In the genomic region with DNA sequence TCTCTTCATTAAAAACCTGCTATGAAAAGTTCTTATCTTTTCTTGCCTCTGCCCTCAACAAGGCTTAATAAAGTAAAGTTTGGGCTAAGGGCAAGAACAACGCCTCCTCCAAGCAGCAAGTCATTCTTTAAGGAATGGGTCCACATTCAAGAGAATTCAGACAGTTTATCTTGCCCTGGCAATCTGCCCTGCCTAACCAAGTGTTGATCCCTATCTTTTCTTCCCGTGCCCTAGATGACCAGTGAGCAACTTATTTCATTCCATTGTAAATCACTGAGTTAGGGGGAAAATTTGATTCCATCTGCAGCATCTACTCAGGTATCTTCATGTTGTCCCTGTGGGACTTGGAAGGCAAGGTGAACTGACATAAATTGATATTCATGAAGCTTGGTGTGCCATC, we compare ENCODE assay signal across 17 cellular contexts.
"Had no signal": no experiment of that assay in that cellular context is flagged by ENCODE, and none has a peak within 500 bp of the region (broad histone marks: within the 10 kb centered on the region; RNA-seq: fewer than 3 reads in every experiment).

No MANE protein-coding gene starts in this region.

- H3K79me2 ChIP-seq: hepatocyte, parathyroid adenoma had no signal

- H3K4me2 ChIP-seq: hepatocyte had no signal

- DNase-seq: effector CD4-positive, alpha-beta T cell; foreskin melanocyte; head of caudate nucleus; naive thymus-derived CD4-positive, alpha-beta T cell; nephron progenitor cell; right lobe of liver; spleen; stimulated activated CD4-positive, alpha-beta T cell treated with anti-CD3 and anti-CD28 coated beads, Interleukin-15, amount 100 ng/mL, for 24 hours; stimulated activated CD4-positive, alpha-beta T cell treated with anti-CD3 and anti-CD28 coated beads, Interleukin-1b, Interleukin-23, amount 100 ng/mL, for 48 hours; stimulated activated CD4-positive, alpha-beta T cell treated with anti-CD3 and anti-CD28 coated beads, Interleukin-4, amount 100 ng/mL, for 24 hours; transverse colon had no signal

- H3K9ac ChIP-seq: parathyroid adenoma had no signal

- H3K4me1 ChIP-seq: parathyroid adenoma, prostate gland, right lobe of liver, spleen, testis, transverse colon had no signal

- H3K27ac ChIP-seq: coronary artery, hepatocyte, parathyroid adenoma, prostate gland, right lobe of liver, spleen, testis, transverse colon had no signal

- H2AFZ ChIP-seq: hepatocyte, parathyroid adenoma had no signal

- ATAC-seq: naive thymus-derived CD4-positive, alpha-beta T cell; right lobe of liver; stimulated activated memory B cell treated with anti-CD40 and anti-IgM and Interleukin-4, amounts not matched to agents 10 μg/mL and 1 μg/mL and 100 μg/mL, for 72 hours had no signal

- H3K27me3 ChIP-seq: hepatocyte, right lobe of liver, spleen, testis, transverse colon had no signal

- H3K9me3 ChIP-seq: prostate gland, right lobe of liver, testis, transverse colon had no signal

- H3K4me3 ChIP-seq: coronary artery, hepatocyte, prostate gland, right lobe of liver, spleen, testis, transverse colon had no signal

- H3K36me3 ChIP-seq: prostate gland, right lobe of liver, spleen, transverse colon had no signal
